25 cellular contexts compared by ENCODE assay signal in the genomic region with DNA sequence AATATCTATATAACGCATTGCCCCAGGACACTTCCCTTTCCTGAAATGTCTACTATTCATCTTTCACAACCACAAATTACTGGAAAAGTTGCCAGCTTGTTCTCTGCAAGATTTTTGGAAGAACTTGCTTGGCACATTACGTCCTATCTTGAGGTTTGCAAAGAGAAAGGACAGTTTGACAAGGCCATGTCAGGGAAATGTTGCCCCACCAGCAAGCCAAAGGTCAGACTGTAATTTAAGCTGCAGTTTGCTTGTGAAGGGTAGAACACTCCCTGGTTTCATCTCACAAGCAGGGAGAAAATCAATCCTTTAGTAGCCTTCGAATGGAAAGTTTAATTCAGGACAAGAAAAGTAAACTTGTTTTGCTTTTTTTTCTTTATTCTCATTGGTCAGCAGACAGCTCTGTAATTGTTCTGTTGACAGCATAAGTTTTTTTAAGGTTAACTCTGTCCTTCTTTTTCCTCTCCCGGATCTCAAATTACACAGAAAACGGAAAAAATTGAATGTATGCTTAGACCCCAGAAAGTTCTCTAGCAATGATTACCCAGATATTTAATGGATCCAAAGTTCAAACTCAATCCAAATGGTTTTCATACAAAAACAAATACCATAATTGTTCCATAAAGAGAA.
DNase-seq lines count a peak whose midpoint lies in the region; ATAC-seq and TF ChIP-seq lines count a peak whose summit lies in the region.
"Had no signal": no experiment of that assay in that cellular context is flagged by ENCODE, and none has a peak within 500 bp of the region (broad histone marks: within the 10 kb centered on the region; RNA-seq: fewer than 3 reads in every experiment).

No MANE protein-coding gene starts in this region.

- H4K20me1 ChIP-seq in fibroblast of lung (ENCODE audit: control insufficient read depth, extremely low read depth, insufficient read depth, low read length) (no peaks in the 10 kb centered on the region), Karpas-422 (ENCODE audit: insufficient read depth, low read depth, low read length) (no peaks in the 10 kb centered on the region)

- peaks cover 4% of the 10 kb centered on the region; the same call in 1 of the 2 replicates for H3K9me2 ChIP-seq in Karpas-422 (replicated peaks; ENCODE audit: insufficient read depth, low read length)

- H3K36me3 ChIP-seq in fibroblast of lung (ENCODE audit: control insufficient read depth, insufficient read depth, low read length) (no peaks in the 10 kb centered on the region), subcutaneous abdominal adipose tissue (ENCODE audit: control insufficient read depth in 5 of 5, insufficient read depth in 5 of 5, low read length in 5 of 5) (no peaks in the 10 kb centered on the region), Karpas-422 (ENCODE audit: insufficient read depth, low read length) (no peaks in the 10 kb centered on the region)
- H3K36me3 ChIP-seq: pancreas, vagina had no signal

- no peak overlapping the region for H3K4me2 ChIP-seq in fibroblast of lung (ENCODE audit: extremely low read depth, insufficient read depth, low read length)
- H3K4me2 ChIP-seq in Karpas-422 (ENCODE audit: low read depth, low read length, poor library complexity, severe bottlenecking) = no peak overlapping the region

- H3K36me3 Mint-ChIP-seq in nephron (ENCODE audit: low read depth) = no peaks in the 10 kb centered on the region
- H3K36me3 Mint-ChIP-seq: brain; immature natural killer cell; naive thymus-derived CD8-positive, alpha-beta T cell; stimulated activated memory B cell treated with anti-CD40 and anti-IgM and Interleukin-4, amounts not matched to agents 10 μg/mL and 1 μg/mL and 100 μg/mL, for 72 hours had no signal

- no peaks in the 10 kb centered on the region for H3K27me3 Mint-ChIP-seq in nephron (ENCODE audit: low read depth)
- H3K27me3 Mint-ChIP-seq: stimulated activated memory B cell treated with anti-CD40 and anti-IgM and Interleukin-4, amounts not matched to agents 10 μg/mL and 1 μg/mL and 100 μg/mL, for 72 hours had no signal

- H3K79me2 ChIP-seq in fibroblast of lung (ENCODE audit: control insufficient read depth, insufficient read depth, low read length) (no peaks in the 10 kb centered on the region), Karpas-422 (ENCODE audit: low read length) (no peaks in the 10 kb centered on the region)

- no peaks in the 10 kb centered on the region for H3K27me3 ChIP-seq in fibroblast of lung (ENCODE audit: control insufficient read depth, insufficient read depth, low read length)
- no peaks in the 10 kb centered on the region for H3K27me3 ChIP-seq in subcutaneous abdominal adipose tissue (ENCODE audit: control insufficient read depth in 5 of 5, insufficient read depth in 4 of 5, low read length in 5 of 5)
- H3K27me3 ChIP-seq in Karpas-422 (ENCODE audit: low read length) = no peaks in the 10 kb centered on the region
- H3K27me3 ChIP-seq: pancreas, vagina had no signal

- H3K4me1 Mint-ChIP-seq in nephron = peaks cover 7% of the 10 kb centered on the region
- H3K4me1 Mint-ChIP-seq: immature natural killer cell; naive thymus-derived CD8-positive, alpha-beta T cell; stimulated activated memory B cell treated with anti-CD40 and anti-IgM and Interleukin-4, amounts not matched to agents 10 μg/mL and 1 μg/mL and 100 μg/mL, for 72 hours had no signal

- TF ChIP-seq CTCF in fibroblast of lung (conservative IDR thresholded peaks at IDR 0.05 in 1 of 2, IDR thresholded peaks at IDR 0.05 in 1 of 2; ENCODE audit: low read depth in 1 of 2, low read length in 2 of 2) = no peak
- TF ChIP-seq CTCF in nephron (IDR thresholded peaks at IDR 0.05; ENCODE audit: unreplicated experiment in 3 of 3) = no peak

- no peak overlapping the region for H3K4me3 Mint-ChIP-seq in nephron
- H3K4me3 Mint-ChIP-seq: brain; immature natural killer cell; naive thymus-derived CD8-positive, alpha-beta T cell; stimulated activated memory B cell treated with anti-CD40 and anti-IgM and Interleukin-4, amounts not matched to agents 10 μg/mL and 1 μg/mL and 100 μg/mL, for 72 hours had no signal

- no peaks in the 10 kb centered on the region for H3K9me3 Mint-ChIP-seq in nephron

- H3K4me1 ChIP-seq in fibroblast of lung (ENCODE audit: control insufficient read depth, extremely low read depth, insufficient read depth, low read length) (no peaks in the 10 kb centered on the region), subcutaneous abdominal adipose tissue (ENCODE audit: control insufficient read depth in 5 of 5, insufficient read depth in 5 of 5, low read length in 5 of 5) (peaks cover 0 to 10% (median 5%) of the 10 kb centered on the region in 5 donors), Karpas-422 (ENCODE audit: low read length) (no peaks in the 10 kb centered on the region)
- H3K4me1 ChIP-seq: pancreas, vagina had no signal

- H3K4me3 ChIP-seq in fibroblast of lung (replicated peaks in 1 of 4; ENCODE audit: control extremely low read depth in 1 of 4, insufficient read depth in 1 of 4, low read depth in 3 of 4, low read length in 4 of 4) = no peak overlapping the region
- H3K4me3 ChIP-seq in subcutaneous abdominal adipose tissue (ENCODE audit: low read depth in 1 of 5, low read length in 5 of 5) = peak overlapping the region in 1 of 5 donors; percentile 21
- no peak overlapping the region for H3K4me3 ChIP-seq in Karpas-422 (ENCODE audit: low read length)
- H3K4me3 ChIP-seq: pancreas, vagina had no signal

- H2AFZ ChIP-seq in fibroblast of lung (ENCODE audit: low read length) (no peak overlapping the region), Karpas-422 (ENCODE audit: low read length) (no peak overlapping the region)

- no peak overlapping the region for H3K27ac ChIP-seq in fibroblast of lung (ENCODE audit: insufficient read depth, low read length)
- H3K27ac ChIP-seq in subcutaneous abdominal adipose tissue (ENCODE audit: low read depth, low read length) = peak overlapping the region; percentile 25
- no peak overlapping the region for H3K27ac ChIP-seq in Karpas-422 (ENCODE audit: low read length)
- H3K27ac ChIP-seq: HL-60, pancreas, vagina had no signal

- DNase-seq in RPMI7951 (ENCODE audit: low read depth) = peak; percentile 59
- DNase-seq in fibroblast of lung (ENCODE audit: low read depth in 2 of 2) = peak; percentile 6 to 62
- no peak for DNase-seq in stimulated activated CD4-positive, alpha-beta T cell treated with anti-CD3 and anti-CD28 coated beads, Interleukin-15, amount 100 ng/mL, for 24 hours
- DNase-seq in Karpas-422 = no peak
- DNase-seq: activated CD4-positive, alpha-beta T cell treated with anti-CD3 and anti-CD28 coated beads, Interleukin-2, amount 50 U/mL, for 1 hour; activated naive CD4-positive, alpha-beta T cell; activated T-cell treated with anti-CD3 and anti-CD28 coated beads, Interleukin-2, amount 50 U/mL, for 48 hours; immature natural killer cell; naive thymus-derived CD8-positive, alpha-beta T cell; NCI-H1105; NCI-H187 treated with DMSO at 0.1 percent for 48 hours; NCI-H524 treated with DMSO at 0.1 percent for 48 hours; pancreas; right cardiac atrium; SHP77 treated with DMSO at 0.1 percent for 48 hours; stimulated activated CD4-positive, alpha-beta T cell treated with anti-CD3 and anti-CD28 coated beads, Interleukin-4, amount 100 ng/mL, for 4 hours had no signal

- no peak for ATAC-seq in GM21528 (IDR thresholded peaks at IDR 0.05; ENCODE audit: low FRiP score, unreplicated experiment)
- no peak for ATAC-seq in HG03565 (IDR thresholded peaks at IDR 0.05; ENCODE audit: unreplicated experiment)
- ATAC-seq: naive thymus-derived CD8-positive, alpha-beta T cell; Panc1; right cardiac atrium; stimulated activated memory B cell treated with anti-CD40 and anti-IgM and Interleukin-4, amounts not matched to agents 10 μg/mL and 1 μg/mL and 100 μg/mL, for 72 hours had no signal

- peak overlapping the region in 2 of 3 experiments; percentile 59 to 75 for H3K27ac Mint-ChIP-seq in nephron
- H3K27ac Mint-ChIP-seq: immature natural killer cell; naive thymus-derived CD8-positive, alpha-beta T cell; stimulated activated memory B cell treated with anti-CD40 and anti-IgM and Interleukin-4, amounts not matched to agents 10 μg/mL and 1 μg/mL and 100 μg/mL, for 72 hours had no signal

- H3K9me3 ChIP-seq in fibroblast of lung (ENCODE audit: control insufficient read depth, insufficient read depth, low read depth, low read length) = no peaks in the 10 kb centered on the region
- H3K9me3 ChIP-seq in subcutaneous abdominal adipose tissue (ENCODE audit: control insufficient read depth in 5 of 5, low read length in 5 of 5) = no peaks in the 10 kb centered on the region
- H3K9me3 ChIP-seq in Karpas-422 (ENCODE audit: low read length) = no peaks in the 10 kb centered on the region
- H3K9me3 ChIP-seq: pancreas, vagina had no signal

- H3K9ac ChIP-seq in fibroblast of lung (ENCODE audit: insufficient read depth, low read length) (no peak overlapping the region), subcutaneous abdominal adipose tissue (ENCODE audit: low read length in 5 of 5) (peak overlapping the region in 1 of 5 donors; percentile 63), Karpas-422 (ENCODE audit: low read length) (no peak overlapping the region)

Comparison
In these comparisons a context has a peak if more than half of its experiments do, and no peak if none do; other contexts are left out.
1. DNase-seq: peak in RPMI7951 (single experiment) and fibroblast of lung (2 of 2); none in stimulated activated CD4-positive, alpha-beta T cell treated with anti-CD3 and anti-CD28 coated beads, Interleukin-15, amount 100 ng/mL, for 24 hours (single experiment) and Karpas-422 (single experiment).